25 cellular contexts compared by ENCODE assay signal in genomic region chr18:63042351-63042750, GRCh38.
DNase-seq lines count a peak whose midpoint lies in the region; ATAC-seq, FAIRE-seq and TF ChIP-seq lines count a peak whose summit lies in the region.
"Had no signal": no experiment of that assay in that cellular context is flagged by ENCODE, and none has a peak within 500 bp of the region (broad histone marks: within the 10 kb centered on the region; RNA-seq: fewer than 3 reads in every experiment).

No MANE protein-coding gene starts in this region.

- H3K27me3 ChIP-seq in Panc1 (ENCODE audit: control insufficient read depth, insufficient read depth, low read length) (no peaks in the 10 kb centered on the region), GM12878 (replicated peaks in 1 of 2; ENCODE audit: control insufficient read depth in 2 of 2, insufficient read depth in 2 of 2, low read length in 1 of 2) (no peaks in the 10 kb centered on the region)
- H3K27me3 ChIP-seq: BE2C, BLaER1 had no signal

- no peak overlapping the region for H3K9ac ChIP-seq in GM12878 (ENCODE audit: control insufficient read depth, insufficient read depth, low read length)
- H3K9ac ChIP-seq: BLaER1 had no signal

- no peak for DNase-seq in GM19239 (ENCODE audit: insufficient read length, low spot score)
- no peak for DNase-seq in Panc1 (ENCODE audit: low read depth, low spot score)
- DNase-seq in GM12878 (ENCODE audit: low read depth, low spot score): no peak
- DNase-seq in left ventricle myocardium superior: no peak
- DNase-seq in NCI-H510A treated with DMSO at 0.1 percent for 48 hours (lab: John Stamatoyannopoulos, UW): no peak
- DNase-seq in kidney tubule cell (ENCODE audit: low spot score): no peak
- DNase-seq: 8988T; ACHN; BE2C; C1 segment of cervical spinal cord; CD4-positive, alpha-beta memory T cell; CD4-positive, CD25-positive, alpha-beta regulatory T cell; CD8-positive, alpha-beta memory T cell; COR-L47; DMS 273 treated with DMSO at 0.1 percent for 48 hours; DMS153; DMS53; DMS79; DND-41; EL; GDM1 had no signal

- no peak for TF ChIP-seq RAD21 in GM12878 (IDR thresholded peaks at IDR 0.05; ENCODE audit: insufficient read depth, low read depth, low read length)

- RAD21 ChIA-PET in GM12878 (lab: Charles Lee; ENCODE audit: unreplicated experiment): interaction anchor here (1.0 to 1.5 kb wide), 4 partner anchors 17 to 101 kb away, joined by 3 to 7 read pairs (median 4); no protein-coding TSS in a partner anchor

- H2AFZ ChIP-seq in GM12878 (ENCODE audit: control insufficient read depth, low read depth, low read length): no peak overlapping the region; the same call in 1 of the 2 replicates

- no peak for TF ChIP-seq CTCF in HEK293 (tag by site-specific recombination; IDR thresholded peaks at IDR 0.05)
- no peak for TF ChIP-seq CTCF in Panc1 (IDR thresholded peaks at IDR 0.05)
- no peak for TF ChIP-seq CTCF in GM12878 (IDR thresholded peaks at IDR 0.05 in 2 of 3, conservative IDR thresholded peaks at IDR 0.05 in 1 of 3; ENCODE audit: control insufficient read depth in 2 of 3, extremely low read depth in 1 of 3, insufficient read depth in 1 of 3, low read depth in 3 of 3, low read length in 3 of 3)

- no peak overlapping the region for H3K27ac ChIP-seq in HEK293 (ENCODE audit: extremely low read depth, low read depth, low read length)
- H3K27ac ChIP-seq in Panc1 (ENCODE audit: low read length): peak overlapping the region; percentile 44; the same call in 1 of the 2 replicates
- peak overlapping the region; percentile 84 for H3K27ac ChIP-seq in GM12878 (ENCODE audit: control insufficient read depth, insufficient read depth)
- H3K27ac ChIP-seq: BLaER1 had no signal

- POLR2A ChIA-PET in HEK293 (lab: Yijun Ruan, JAX) (no interaction called here), Panc1 (lab: Charles Lee) (no interaction called here), GM12878 (lab: Charles Lee) (interaction anchor here (1.2 to 1.4 kb wide), 3 partner anchors 10 to 54 kb away, joined by 3 to 7 read pairs (median 6); no protein-coding TSS in a partner anchor)

- H3K9me3 ChIP-seq in HEK293 (ENCODE audit: control insufficient read depth, insufficient read depth, low read depth, low read length) (no peaks in the 10 kb centered on the region), Panc1 (ENCODE audit: control insufficient read depth, insufficient read depth, low read depth, low read length) (no peaks in the 10 kb centered on the region), GM12878 (replicated peaks; ENCODE audit: control insufficient read depth, insufficient read depth, low read length) (peaks cover 14% of the 10 kb centered on the region)
- H3K9me3 ChIP-seq: BE2C had no signal

- no peak overlapping the region for H3K4me3 ChIP-seq in HEK293 (ENCODE audit: low read depth, low read length)
- H3K4me3 ChIP-seq in Panc1 (ENCODE audit: low read depth in 2 of 2, low read length in 2 of 2): no peak overlapping the region
- H3K4me3 ChIP-seq in GM12878: no peak overlapping the region
- H3K4me3 ChIP-seq: BLaER1 had no signal

- intact Hi-C loops in Panc1 (cut with micrococcal nuclease; ENCODE audit: unreplicated experiment) (no loop called here), GM12878 (cut with micrococcal nuclease; ENCODE audit: unreplicated experiment) (no loop called here), left ventricle myocardium superior (cut with micrococcal nuclease) (no loop called here)

- in situ Hi-C loops in Panc1 (cut with HindIII; ENCODE audit: low pct_unique_long_range_greater_than_20kb, low sequenced_read_pairs) (no loop called here), GM12878 (cut with MboI) (no loop called here)

- no peaks in the 10 kb centered on the region for H3K79me2 ChIP-seq in GM12878 (ENCODE audit: control insufficient read depth, insufficient read depth, low read length)

- SMC1A ChIA-PET in GM12878 (lab: Charles Lee; ENCODE audit: uncharacterized antibody, unreplicated experiment): interaction anchor here (0.7 to 3.7 kb wide), 10 partner anchors 9 to 108 kb away, joined by 3 to 25 read pairs (median 4); no protein-coding TSS in a partner anchor

- H3K4me2 ChIP-seq in GM12878 (ENCODE audit: control insufficient read depth, insufficient read depth): no peak overlapping the region
- H3K4me2 ChIP-seq: BLaER1 had no signal

- TF ChIP-seq EP300 in GM12878 (IDR thresholded peaks at IDR 0.05; ENCODE audit: borderline replicate concordance in 1 of 2, control insufficient read depth in 1 of 2, low read depth in 2 of 2, low read length in 2 of 2): no peak

- no peak for TF ChIP-seq POLR2A in GM12878 (IDR thresholded peaks at IDR 0.05; ENCODE audit: low read depth, low read length)

- H3K36me3 ChIP-seq in HEK293 (ENCODE audit: control insufficient read depth in 2 of 2, insufficient read depth in 1 of 2, low read length in 2 of 2): no peaks in the 10 kb centered on the region
- no peaks in the 10 kb centered on the region for H3K36me3 ChIP-seq in Panc1 (ENCODE audit: control insufficient read depth, insufficient read depth, low read length)
- H3K36me3 ChIP-seq in GM12878 (ENCODE audit: control insufficient read depth in 2 of 2, insufficient read depth in 2 of 2, low read length in 1 of 2): no peaks in the 10 kb centered on the region
- H3K36me3 ChIP-seq: BE2C had no signal

- BruUV-seq in Panc1 (replicated peaks; lab: Mats Ljungman, UMichigan): no TSS peak
- no TSS peak for BruUV-seq in GM12878 (replicated peaks; lab: Mats Ljungman, UMichigan)

- H4K20me1 ChIP-seq in GM12878 (ENCODE audit: control insufficient read depth, insufficient read depth): no peaks in the 10 kb centered on the region
- H4K20me1 ChIP-seq: BLaER1 had no signal

- H3K4me1 ChIP-seq in HEK293 (ENCODE audit: control insufficient read depth, insufficient read depth, low read length) (no peaks in the 10 kb centered on the region), Panc1 (ENCODE audit: control insufficient read depth, insufficient read depth, low read length) (peaks cover 9% of the 10 kb centered on the region), GM12878 (ENCODE audit: control insufficient read depth, insufficient read depth, low read length) (peaks cover 36% of the 10 kb centered on the region)
- H3K4me1 ChIP-seq: BE2C had no signal

- CTCF ChIA-PET in HEK293 (lab: Yijun Ruan, JAX) (interaction anchor here (0.7 kb wide), 1 partner anchor 16 kb away, joined by 4 read pairs; no protein-coding TSS in a partner anchor), Panc1 (lab: Charles Lee) (no interaction called here), GM12878 (lab: Yijun Ruan, JAX) (interaction anchor here (0.7 to 1.4 kb wide), 5 partner anchors 16 to 298 kb away, joined by 3 to 4 read pairs (median 3); no protein-coding TSS in a partner anchor)

- FAIRE-seq in GM19239 (lab: Jason Lieb, UNC) (peak; percentile 4), GM12878 (lab: Jason Lieb, UNC) (no peak)
- FAIRE-seq: A204.1, GM12891 had no signal

- ATAC-seq in Panc1 (no peak), GM12878 (no peak), left ventricle myocardium superior (no peak)

TF ChIP-seq in HEK293, 187 proteins besides CTCF, POLR2A, EP300 and RAD21:
- TF ChIP-seq ZNF501 (tag by site-specific recombination; IDR thresholded peaks at IDR 0.05) (no peak), ZNF26 (tag by site-specific recombination; IDR thresholded peaks at IDR 0.05) (peak; percentile 82), OSR2 (tag by site-specific recombination; IDR thresholded peaks at IDR 0.05) (no peak), KLF9 (tag by site-specific recombination; IDR thresholded peaks at IDR 0.05; ENCODE audit: low read depth) (no peak)
TF ChIP-seq in HEK293: peak in this region for 1.

TF ChIP-seq in GM12878, 131 proteins besides CTCF, POLR2A, EP300 and RAD21 (continues in another document):
- TF ChIP-seq NRF1 (conservative IDR thresholded peaks at IDR 0.05; ENCODE audit: low read depth, low read length) (no peak), POU2F2 (IDR thresholded peaks at IDR 0.05; ENCODE audit: borderline replicate concordance, low read depth, low read length) (no peak), STAT3 (IDR thresholded peaks at IDR 0.05; ENCODE audit: low read depth, low read length) (no peak), RAD51 (IDR thresholded peaks at IDR 0.05) (no peak), MTA2 (IDR thresholded peaks at IDR 0.05; ENCODE audit: low read depth) (no peak), BACH1 (IDR thresholded peaks at IDR 0.05; ENCODE audit: borderline replicate concordance) (no peak), E2F4 (IDR thresholded peaks at IDR 0.05; ENCODE audit: low read depth, low read length) (no peak), USF1 (IDR thresholded peaks at IDR 0.05; ENCODE audit: borderline replicate concordance, extremely low read length, insufficient read depth, low read depth, low read length) (no peak), ZBTB33 (IDR thresholded peaks at IDR 0.05) (no peak), ZSCAN29 (IDR thresholded peaks at IDR 0.05) (no peak)
